Comparison of ENCODE assay signal across 16 cellular contexts in the genomic region with DNA sequence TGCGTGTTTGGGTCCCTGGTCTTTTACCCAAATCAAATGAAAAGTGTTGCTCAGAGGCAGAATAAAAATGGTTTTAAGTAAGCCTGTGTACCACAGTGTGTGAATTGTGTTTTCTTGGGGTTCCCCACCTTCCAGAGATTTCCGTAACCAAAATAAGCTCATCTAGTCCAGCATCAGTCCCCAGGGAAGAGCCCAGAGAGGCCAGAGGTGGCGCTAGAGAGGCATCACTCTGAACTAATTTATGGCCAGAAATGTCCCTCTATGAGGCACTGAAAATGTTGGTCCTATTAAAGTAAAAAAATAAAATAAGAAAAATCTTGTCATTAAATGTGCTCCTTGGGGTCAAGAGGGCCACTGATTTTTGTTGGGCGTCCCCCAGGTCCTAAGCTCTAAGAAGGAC. TPM values are rescaled to one million over a fixed set of nuclear protein-coding genes. Genes with fewer than 3 reads are reported as not detected.
DNase-seq lines count a peak whose midpoint lies in the region; ATAC-seq, FAIRE-seq and TF ChIP-seq lines count a peak whose summit lies in the region.
"Had no signal": no experiment of that assay in that cellular context is flagged by ENCODE, and none has a peak within 500 bp of the region (broad histone marks: within the 10 kb centered on the region; RNA-seq: fewer than 3 reads in every experiment).

No MANE protein-coding gene starts in this region.

- no peak for TF ChIP-seq RAD21 in HCT116 (IDR thresholded peaks at IDR 0.05; ENCODE audit: low read depth)
- TF ChIP-seq RAD21 in GM12878 (IDR thresholded peaks at IDR 0.05; ENCODE audit: insufficient read depth, low read depth, low read length): no peak

- H3K4me3 Mint-ChIP-seq in neural crest cell: no peak overlapping the region
- H3K4me3 Mint-ChIP-seq: activated T-cell treated with anti-CD3 and anti-CD28 coated beads, Interleukin-2, amount 50 U/mL, for 4 hours had no signal

- H3K36me3 Mint-ChIP-seq in neural crest cell (ENCODE audit: low read depth): no peaks in the 10 kb centered on the region

- WGBS in GM12878 (ENCODE audit: insufficient coverage, insufficient replicate concordance, low lambda C conversion rate, missing lambda C conversion rate): 62% methylated on average over 4 of the region's 4 CpGs

- intact Hi-C loops in HCT116 (cut with micrococcal nuclease) (loop anchor here (10.0 kb wide), 1 partner anchor 138 kb away; no protein-coding TSS in a partner anchor), GM12878 (cut with micrococcal nuclease; ENCODE audit: unreplicated experiment) (no loop called here)

- FAIRE-seq in D721Med (lab: Jason Lieb, UNC) (no peak), GM12878 (lab: Jason Lieb, UNC) (no peak)
- FAIRE-seq: endometrium, GM12891, TTC549 had no signal

- H3K4me1 ChIP-seq in HCT116 (ENCODE audit: control insufficient read depth in 1 of 2, insufficient read depth in 2 of 2, low read length in 2 of 2): no peaks in the 10 kb centered on the region
- H3K4me1 ChIP-seq in GM12878 (ENCODE audit: control insufficient read depth, insufficient read depth, low read length): no peaks in the 10 kb centered on the region

- no peaks in the 10 kb centered on the region for H4K20me1 ChIP-seq in HCT116 (ENCODE audit: insufficient read depth)
- no peaks in the 10 kb centered on the region for H4K20me1 ChIP-seq in GM12878 (ENCODE audit: control insufficient read depth, insufficient read depth)

- TF ChIP-seq POLR2A in HCT116 (IDR thresholded peaks at IDR 0.05; ENCODE audit: borderline replicate concordance, extremely low read depth, insufficient read depth, insufficient read length): no peak
- no peak for TF ChIP-seq POLR2A in GM12878 (IDR thresholded peaks at IDR 0.05; ENCODE audit: low read depth, low read length)

- POLR2A ChIA-PET in HCT116 (lab: Charles Lee): no interaction called here
- POLR2A ChIA-PET in GM12878 (lab: Charles Lee): no interaction called here

- H3K9ac ChIP-seq in HCT116 (ENCODE audit: low read length): no peak overlapping the region
- H3K9ac ChIP-seq in GM12878 (ENCODE audit: control insufficient read depth, insufficient read depth, low read length): no peak overlapping the region

- no peak for TF ChIP-seq EP300 in GM12878 (IDR thresholded peaks at IDR 0.05; ENCODE audit: borderline replicate concordance in 1 of 2, control insufficient read depth in 1 of 2, low read depth in 2 of 2, low read length in 2 of 2)

- H2AFZ ChIP-seq in HCT116 (ENCODE audit: low read depth, low read length, poor library complexity, severe bottlenecking) (no peak overlapping the region), GM12878 (ENCODE audit: control insufficient read depth, low read depth, low read length) (no peak overlapping the region)

- no peaks in the 10 kb centered on the region for H3K9me2 ChIP-seq in HCT116 (ENCODE audit: insufficient read depth)

- CTCF ChIA-PET in HCT116 (lab: Charles Lee): interaction anchor here (0.6 to 1.7 kb wide), 10 partner anchors 8 to 199 kb away, joined by 3 to 6 read pairs (median 4); a partner anchor contains a TSS
- CTCF ChIA-PET in GM12878 (lab: Yijun Ruan, JAX): interaction anchor here (1.0 to 1.8 kb wide), 5 partner anchors 8 to 1503 kb away, joined by 3 to 7 read pairs (median 3); no protein-coding TSS in a partner anchor

- no peaks in the 10 kb centered on the region for H3K9me3 Mint-ChIP-seq in neural crest cell
- H3K9me3 Mint-ChIP-seq: activated T-cell treated with anti-CD3 and anti-CD28 coated beads, Interleukin-2, amount 50 U/mL, for 4 hours had no signal

- H3K9me3 ChIP-seq in HCT116 (ENCODE audit: control insufficient read depth in 1 of 2, insufficient read depth in 1 of 2, low read depth in 1 of 2, low read length in 2 of 2) (no peaks in the 10 kb centered on the region), GM12878 (replicated peaks; ENCODE audit: control insufficient read depth, insufficient read depth, low read length) (no peaks in the 10 kb centered on the region)
- H3K9me3 ChIP-seq: MG63 had no signal

- no peaks in the 10 kb centered on the region for H3K36me3 ChIP-seq in HCT116 (ENCODE audit: control insufficient read depth in 1 of 2, insufficient read depth in 2 of 2, low read length in 2 of 2)
- H3K36me3 ChIP-seq in GM12878 (ENCODE audit: control insufficient read depth in 2 of 2, insufficient read depth in 2 of 2, low read length in 1 of 2): no peaks in the 10 kb centered on the region
- H3K36me3 ChIP-seq: MG63 had no signal

- no peak for DNase-seq in D721Med (ENCODE audit: insufficient read length, low spot score)
- DNase-seq in HCT116 (ENCODE audit: low read depth, low spot score): no peak
- DNase-seq in GM12878 (ENCODE audit: low read depth, low spot score): no peak
- no peak for DNase-seq in neural crest cell (ENCODE audit: low read depth, low spot score)
- DNase-seq in ecto neural progenitor cell (ENCODE audit: low spot score): no peak
- DNase-seq: activated T-cell treated with anti-CD3 and anti-CD28 coated beads, Interleukin-2, amount 50 U/mL, for 4 hours; aorta; MG63; NCI-H345; Right ventricle myocardium superior; stimulated activated CD4-positive, alpha-beta T cell treated with anti-CD3 and anti-CD28 coated beads, Interleukin-4, amount 100 ng/mL, for 4 hours had no signal

- no peak overlapping the region for H3K4me3 ChIP-seq in HCT116 (replicated peaks in 1 of 2; ENCODE audit: low read depth in 1 of 2, low read length in 2 of 2)
- no peak overlapping the region for H3K4me3 ChIP-seq in GM12878
- H3K4me3 ChIP-seq: MG63 had no signal

- H3K27ac Mint-ChIP-seq in neural crest cell (ENCODE audit: unreplicated experiment): no peak overlapping the region

- BruUV-seq in HCT116 (replicated peaks; lab: Mats Ljungman, UMichigan) (no TSS peak), GM12878 (replicated peaks; lab: Mats Ljungman, UMichigan) (no TSS peak)

- H3K4me2 ChIP-seq in HCT116 (ENCODE audit: low read length) (no peak overlapping the region), GM12878 (ENCODE audit: control insufficient read depth, insufficient read depth) (no peak overlapping the region)

- peaks cover 31% of the 10 kb centered on the region for H3K27me3 Mint-ChIP-seq in neural crest cell (ENCODE audit: low read depth)

- H3K27me3 ChIP-seq in HCT116 (ENCODE audit: insufficient read depth, low read length) (no peaks in the 10 kb centered on the region), GM12878 (replicated peaks in 1 of 2; ENCODE audit: control insufficient read depth in 2 of 2, insufficient read depth in 2 of 2, low read length in 1 of 2) (no peaks in the 10 kb centered on the region)
- H3K27me3 ChIP-seq: MG63 had no signal

- SMC1A ChIA-PET in GM12878 (lab: Charles Lee; ENCODE audit: uncharacterized antibody, unreplicated experiment): interaction anchor here (0.7 to 1.3 kb wide), 2 partner anchors 233 to 1643 kb away, joined by 3 read pairs; no protein-coding TSS in a partner anchor

- no peak overlapping the region for H3K27ac ChIP-seq in HCT116 (ENCODE audit: low read depth, low read length)
- H3K27ac ChIP-seq in GM12878 (ENCODE audit: control insufficient read depth, insufficient read depth): no peak overlapping the region

- ATAC-seq in HCT116: peak; percentile 59
- ATAC-seq in GM12878: no peak
- ATAC-seq in GM21381 (IDR thresholded peaks at IDR 0.05; ENCODE audit: unreplicated experiment): no peak
- ATAC-seq in GM19455 (IDR thresholded peaks at IDR 0.05; ENCODE audit: unreplicated experiment): no peak
- ATAC-seq: activated T-cell treated with anti-CD3 and anti-CD28 coated beads, Interleukin-2, amount 50 U/mL, for 4 hours had no signal

- peak; percentile 2 for TF ChIP-seq CTCF in D721Med (IDR thresholded peaks at IDR 0.05; ENCODE audit: insufficient read depth, missing control alignments)
- TF ChIP-seq CTCF in HCT116 (IDR thresholded peaks at IDR 0.05 in 2 of 3, conservative IDR thresholded peaks at IDR 0.05 in 1 of 3; ENCODE audit: borderline replicate concordance in 1 of 3, insufficient read depth in 1 of 3, low read depth in 2 of 3, low read length in 2 of 3): peak; percentile 16 to 77 (median 65); a peak in 4 of 6 replicates
- TF ChIP-seq CTCF in GM12878 (IDR thresholded peaks at IDR 0.05 in 2 of 3, conservative IDR thresholded peaks at IDR 0.05 in 1 of 3; ENCODE audit: control insufficient read depth in 2 of 3, extremely low read depth in 1 of 3, insufficient read depth in 1 of 3, low read depth in 3 of 3, low read length in 3 of 3): peak; percentile 4 to 37 (median 24); a peak in 3 of 6 replicates
- peak; percentile 46 for TF ChIP-seq CTCF in neural crest cell (conservative IDR thresholded peaks at IDR 0.05)

- no peaks in the 10 kb centered on the region for H3K4me1 Mint-ChIP-seq in neural crest cell

- in situ Hi-C loops in GM12878 (cut with MboI): no loop called here

- RAD21 ChIA-PET in HCT116 (lab: Charles Lee; ENCODE audit: low non-redundant PET in 1 of 2, low total read pairs in 2 of 2, uncharacterized antibody in 2 of 2, unreplicated experiment in 2 of 2): no interaction called here
- RAD21 ChIA-PET in GM12878 (lab: Charles Lee; ENCODE audit: unreplicated experiment): no interaction called here

- H3K79me2 ChIP-seq in HCT116 (ENCODE audit: insufficient read depth, low read length) (no peaks in the 10 kb centered on the region), GM12878 (ENCODE audit: control insufficient read depth, insufficient read depth, low read length) (no peaks in the 10 kb centered on the region)

RNA-seq across cellular contexts. Expression of a gene that starts 24.9 kb away (rescaled TPM):
- 25.0 TPM for total RNA-seq in HCT116 (2021; ENCODE audit: unreplicated experiment)
- polyA plus RNA-seq in HCT116 (2012): 12.9 and 13.4 TPM in 2 replicates
- 65.6 and 71.3 TPM in 2 replicates for total RNA-seq in GM12878 (2013; cell fraction: nucleolus; rRNA removed)
- total RNA-seq in GM12878 (2014; rRNA removed): 37.4 and 39.6 TPM in 2 replicates
- 32.2 and 32.3 TPM in 2 replicates for total RNA-seq in GM12878 (2014; rRNA removed; fragmentation: Illumina TruSeq; extraction: Trizol)
- total RNA-seq in GM12878 (2021): 49.9 and 51.1 TPM in 2 replicates
- polyA plus RNA-seq in GM12878 (2011; ENCODE audit: low read depth): 57.0 TPM
- polyA plus RNA-seq in GM12878 (2011; rRNA removed): 45.6 and 73.9 TPM in 2 replicates
- 58.9 and 66.9 TPM in 2 replicates for polyA plus RNA-seq in GM12878 (2011; cell fraction: cytosol; rRNA removed)
- 93.5 and 94.4 TPM in 2 replicates for polyA plus RNA-seq in GM12878 (2011; cell fraction: nucleus; rRNA removed)
- 35.4 and 37.1 TPM in 2 replicates for polyA plus RNA-seq in GM12878 (2012)
- 54.9 and 58.8 TPM in 2 replicates for polyA plus RNA-seq in GM12878 (2014; fragmentation: Illumina TruSeq; extraction: Trizol)
- 10 to 100 TPM; 24.6 to 28.8 TPM for polyA plus RNA-seq in GM12878 (2014; fragmentation: Nextera tagmentation; extraction: Ambion mirVana)
- polyA plus RNA-seq in GM12878 (2014; rRNA removed): 51.4 and 53.5 TPM in 2 replicates
- 10 to 100 TPM; 73.6 to 85.0 TPM for polyA plus RNA-seq in GM12878 (2016; fragmentation: Nextera tagmentation; extraction: Ambion mirVana)
- polyA minus RNA-seq in GM12878 (2011; rRNA and poly(A)+ RNA removed): 48.6 and 51.9 TPM in 2 replicates
- polyA minus RNA-seq in GM12878 (2011; cell fraction: cytosol; rRNA and poly(A)+ RNA removed): 29.2 and 30.6 TPM in 2 replicates
- 41.6 and 66.5 TPM in 2 replicates for polyA minus RNA-seq in GM12878 (2011; cell fraction: nucleus; rRNA and poly(A)+ RNA removed)
- total RNA-seq in neural crest cell: 34.4 and 39.6 TPM in 2 replicates

RNA-seq across cellular contexts. Expression of a gene that starts 49.4 kb away (rescaled TPM):
- total RNA-seq in HCT116 (2021; ENCODE audit: unreplicated experiment): not detected
- not detected in 2 replicates for polyA plus RNA-seq in HCT116 (2012)
- not detected in 2 replicates for total RNA-seq in GM12878 (2013; cell fraction: nucleolus; rRNA removed)
- not detected in 2 replicates for total RNA-seq in GM12878 (2014; rRNA removed)
- not detected in 2 replicates for total RNA-seq in GM12878 (2014; rRNA removed; fragmentation: Illumina TruSeq; extraction: Trizol)
- total RNA-seq in GM12878 (2021): not detected in 2 replicates
- not detected for polyA plus RNA-seq in GM12878 (2011; ENCODE audit: low read depth)
- not detected in 2 replicates for polyA plus RNA-seq in GM12878 (2011; rRNA removed)
- not detected in 2 replicates for polyA plus RNA-seq in GM12878 (2011; cell fraction: cytosol; rRNA removed)
- not detected in 2 replicates for polyA plus RNA-seq in GM12878 (2011; cell fraction: nucleus; rRNA removed)
- polyA plus RNA-seq in GM12878 (2012): not detected in 2 replicates
- polyA plus RNA-seq in GM12878 (2014; fragmentation: Illumina TruSeq; extraction: Trizol): not detected in 2 replicates
- not detected for polyA plus RNA-seq in GM12878 (2014; fragmentation: Nextera tagmentation; extraction: Ambion mirVana)
- polyA plus RNA-seq in GM12878 (2014; rRNA removed): not detected in 2 replicates
- polyA plus RNA-seq in GM12878 (2016; fragmentation: Nextera tagmentation; extraction: Ambion mirVana): not detected
- polyA minus RNA-seq in GM12878 (2011; rRNA and poly(A)+ RNA removed): not detected in 2 replicates
- not detected in 2 replicates for polyA minus RNA-seq in GM12878 (2011; cell fraction: cytosol; rRNA and poly(A)+ RNA removed)
- not detected in 2 replicates for polyA minus RNA-seq in GM12878 (2011; cell fraction: nucleus; rRNA and poly(A)+ RNA removed)
- total RNA-seq in neural crest cell: not detected in 2 replicates
- total RNA-seq: activated T-cell treated with anti-CD3 and anti-CD28 coated beads, Interleukin-2, amount 50 U/mL, for 4 hours had no signal
- polyA plus RNA-seq: aorta had no signal

Comparison
In these comparisons a context has a peak if more than half of its experiments do, and no peak if none do; other contexts are left out.
1. CTCF ChIP-seq: peak in every context shown above with its lines; median percentile 65 in HCT116; 46 in neural crest cell; 24 in GM12878; 2 in D721Med.